21 cellular contexts compared by ENCODE assay signal in the genomic region with DNA sequence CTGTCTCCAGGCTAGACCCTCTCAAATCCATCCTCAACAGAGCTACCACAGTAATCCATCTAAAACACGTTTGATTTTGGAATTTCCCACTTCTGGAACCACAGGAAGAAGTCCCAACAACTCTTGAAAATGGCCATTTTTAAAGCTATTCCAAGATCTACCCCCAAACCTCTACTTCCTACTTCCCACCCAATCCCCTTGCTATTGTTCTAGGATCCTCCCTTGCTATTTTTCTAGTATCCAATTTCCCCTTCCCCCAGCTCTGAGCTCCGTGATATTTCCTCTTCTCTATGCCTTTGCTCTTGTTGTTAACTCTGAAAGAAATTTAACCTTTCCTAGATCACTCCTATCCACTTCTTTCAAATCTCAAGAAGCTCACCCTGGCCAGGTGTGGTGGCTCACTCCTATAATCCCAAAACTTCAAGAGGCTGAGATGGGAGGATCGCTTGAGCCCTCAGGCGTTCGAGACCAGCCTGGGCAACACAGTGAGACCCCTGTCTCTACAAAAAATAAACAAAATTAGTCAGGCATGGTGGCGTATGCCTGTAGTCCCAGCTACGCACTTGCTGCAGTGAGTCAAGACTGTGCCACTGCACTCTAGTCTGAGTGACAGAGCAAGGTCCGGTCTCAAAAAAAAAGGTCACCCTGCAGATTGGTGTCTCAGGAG. TPM values are rescaled to one million over a fixed set of nuclear protein-coding genes. Genes with fewer than 3 reads are reported as not detected.
DNase-seq lines count a peak whose midpoint lies in the region; ATAC-seq and TF ChIP-seq lines count a peak whose summit lies in the region.
"Had no signal": no experiment of that assay in that cellular context is flagged by ENCODE, and none has a peak within 500 bp of the region (broad histone marks: within the 10 kb centered on the region; RNA-seq: fewer than 3 reads in every experiment).

No MANE protein-coding gene starts in this region.

- intact Hi-C loops in left ventricle myocardium inferior (cut with micrococcal nuclease) (no loop called here), tibial artery (cut with DNase I; ENCODE audit: low total_unique reads) (no loop called here)

- H3K4me1 ChIP-seq in left ventricle myocardium inferior: peaks cover 69% of the 10 kb centered on the region
- H3K4me1 ChIP-seq in right atrium auricular region: peaks cover 0 to 58% of the 10 kb centered on the region in 2 donors
- H3K4me1 ChIP-seq in tibial artery: peaks cover 0 to 79% (median 46%) of the 10 kb centered on the region in 4 donors

- H3K27me3 Mint-ChIP-seq in WTC11 (ENCODE audit: low read depth): no peaks in the 10 kb centered on the region

- CTCF ChIA-PET in WTC11 (lab: Charles Lee): interaction anchor here (0.7 to 3.2 kb wide), 3 partner anchors 28 to 1284 kb away, joined by 4 to 13 read pairs (median 4); no protein-coding TSS in a partner anchor

- no peak for TF ChIP-seq CTCF in left ventricle myocardium inferior (IDR thresholded peaks at IDR 0.05; ENCODE audit: borderline replicate concordance)
- no peak for TF ChIP-seq CTCF in right atrium auricular region (IDR thresholded peaks at IDR 0.05)
- no peak for TF ChIP-seq CTCF in WTC11 (IDR thresholded peaks at IDR 0.05)
- TF ChIP-seq CTCF in tibial artery (IDR thresholded peaks at IDR 0.05): no peak

- ATAC-seq in WTC11: no peak
- ATAC-seq in stimulated activated naive CD8-positive, alpha-beta T cell treated with anti-CD3 and anti-CD28 coated beads, Interleukin-15, Interleukin-2, amounts not matched to agents 100 U/mL and 50 U/mL, for 24 hours: no peak
- no peak for ATAC-seq in GM21390 (IDR thresholded peaks at IDR 0.05; ENCODE audit: unreplicated experiment)
- ATAC-seq: K562 had no signal

- H3K36me3 Mint-ChIP-seq in WTC11: no peaks in the 10 kb centered on the region
- H3K36me3 Mint-ChIP-seq: CD14-positive monocyte had no signal

- POLR2A ChIA-PET in WTC11 (lab: Charles Lee): no interaction called here

- H3K9me3 ChIP-seq in left ventricle myocardium inferior (replicated peaks) (no peaks in the 10 kb centered on the region), right atrium auricular region (no peaks in the 10 kb centered on the region), tibial artery (no peaks in the 10 kb centered on the region)
- H3K9me3 ChIP-seq: MG63 had no signal

- no peak overlapping the region for H3K27ac Mint-ChIP-seq in WTC11
- H3K27ac Mint-ChIP-seq: B cell had no signal

- no peaks in the 10 kb centered on the region for H3K9me3 Mint-ChIP-seq in WTC11

- H3K36me3 ChIP-seq in left ventricle myocardium inferior (no peaks in the 10 kb centered on the region), right atrium auricular region (no peaks in the 10 kb centered on the region), tibial artery (no peaks in the 10 kb centered on the region)
- H3K36me3 ChIP-seq: MG63 had no signal

- no peak overlapping the region for H3K4me3 Mint-ChIP-seq in WTC11
- H3K4me3 Mint-ChIP-seq: B cell had no signal

- peaks cover 13% of the 10 kb centered on the region for H3K4me1 Mint-ChIP-seq in WTC11

- H3K4me3 ChIP-seq in left ventricle myocardium inferior (no peak overlapping the region), right atrium auricular region (no peak overlapping the region), tibial artery (no peak overlapping the region)
- H3K4me3 ChIP-seq: K562, MG63 had no signal

- H3K27ac ChIP-seq in left ventricle myocardium inferior (replicated peaks): peak overlapping the region; percentile 88
- H3K27ac ChIP-seq in right atrium auricular region: no peak overlapping the region
- H3K27ac ChIP-seq in tibial artery: peak overlapping the region; percentile 70 to 73

- DNase-seq in left ventricle myocardium inferior: no peak
- DNase-seq in right atrium auricular region (ENCODE audit: low spot score): no peak
- DNase-seq in WTC11 (ENCODE audit: low spot score): no peak
- DNase-seq in left kidney (ENCODE audit: low read depth, low spot score): peak; percentile 31
- DNase-seq in tibial artery: no peak
- no peak for DNase-seq in stimulated activated naive CD8-positive, alpha-beta T cell treated with anti-CD3 and anti-CD28 coated beads, Interleukin-15, Interleukin-2, amounts not matched to agents 100 U/mL and 50 U/mL, for 24 hours
- DNase-seq in activated effector memory CD4-positive, alpha-beta T cell treated with anti-CD3 and anti-CD28 coated beads, Interleukin-2, amount 50 U/mL, for 16 hours: no peak
- DNase-seq: DMS53, GDM1, MG63, NCI-H1417, NCI-H1694 treated with DMSO at 0.1 percent for 48 hours, NCI-H2081 treated with DMSO at 0.1 percent for 48 hours, NCI-H2171 treated with DMSO at 0.1 percent for 48 hours, NCI-H524 treated with DMSO at 0.1 percent for 48 hours, NCI-H82 had no signal

- H3K27me3 ChIP-seq in left ventricle myocardium inferior (ENCODE audit: low read depth) (no peaks in the 10 kb centered on the region), right atrium auricular region (no peaks in the 10 kb centered on the region), tibial artery (no peaks in the 10 kb centered on the region)
- H3K27me3 ChIP-seq: MG63 had no signal

TF ChIP-seq in WTC11, 78 proteins besides CTCF, POLR2A, EP300 and RAD21:
- TF ChIP-seq, protein P1, sequence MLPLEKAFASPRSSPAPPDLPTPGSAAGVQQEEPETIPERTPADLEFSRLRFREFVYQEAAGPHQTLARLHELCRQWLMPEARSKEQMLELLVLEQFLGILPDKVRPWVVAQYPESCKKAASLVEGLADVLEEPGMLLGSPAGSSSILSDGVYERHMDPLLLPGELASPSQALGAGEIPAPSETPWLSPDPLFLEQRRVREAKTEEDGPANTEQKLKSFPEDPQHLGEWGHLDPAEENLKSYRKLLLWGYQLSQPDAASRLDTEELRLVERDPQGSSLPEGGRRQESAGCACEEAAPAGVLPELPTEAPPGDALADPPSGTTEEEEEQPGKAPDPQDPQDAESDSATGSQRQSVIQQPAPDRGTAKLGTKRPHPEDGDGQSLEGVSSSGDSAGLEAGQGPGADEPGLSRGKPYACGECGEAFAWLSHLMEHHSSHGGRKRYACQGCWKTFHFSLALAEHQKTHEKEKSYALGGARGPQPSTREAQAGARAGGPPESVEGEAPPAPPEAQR (CRISPR knock-in tag; IDR thresholded peaks at IDR 0.05): no peak
- TF ChIP-seq, protein P2, sequence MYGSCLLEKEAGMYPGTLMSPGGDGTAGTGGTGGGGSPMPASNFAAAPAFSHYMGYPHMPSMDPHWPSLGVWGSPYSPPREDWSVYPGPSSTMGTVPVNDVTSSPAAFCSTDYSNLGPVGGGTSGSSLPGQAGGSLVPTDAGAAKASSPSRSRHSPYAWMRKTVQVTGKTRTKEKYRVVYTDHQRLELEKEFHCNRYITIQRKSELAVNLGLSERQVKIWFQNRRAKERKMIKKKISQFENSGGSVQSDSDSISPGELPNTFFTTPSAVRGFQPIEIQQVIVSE (CRISPR knock-in tag; IDR thresholded peaks at IDR 0.05; ENCODE audit: borderline replicate concordance): no peak
- TF ChIP-seq JAZF1 (CRISPR knock-in tag; IDR thresholded peaks at IDR 0.05) (no peak), ZNF121 (CRISPR knock-in tag; IDR thresholded peaks at IDR 0.05) (peak; percentile 80; the same call in 1 of the 2 replicates)

RNA-seq across cellular contexts. Expression of a gene that starts 13.0 kb away (rescaled TPM):
- total RNA-seq in left ventricle myocardium inferior (33.7 TPM), right atrium auricular region (10 to 100 TPM; 18.4 to 30.1 TPM), WTC11 (2021) (37.3 to 44.8 TPM (median 42.7 TPM) in 3 replicates)
- total RNA-seq: OCI-LY7 had no signal

Comparison
In these comparisons a context has a peak if more than half of its experiments do, and no peak if none do; other contexts are left out.
1. H3K27ac ChIP-seq: peak in left ventricle myocardium inferior (single experiment) and tibial artery (2 of 2); none in right atrium auricular region (0 of 2).